In the genomic region with DNA sequence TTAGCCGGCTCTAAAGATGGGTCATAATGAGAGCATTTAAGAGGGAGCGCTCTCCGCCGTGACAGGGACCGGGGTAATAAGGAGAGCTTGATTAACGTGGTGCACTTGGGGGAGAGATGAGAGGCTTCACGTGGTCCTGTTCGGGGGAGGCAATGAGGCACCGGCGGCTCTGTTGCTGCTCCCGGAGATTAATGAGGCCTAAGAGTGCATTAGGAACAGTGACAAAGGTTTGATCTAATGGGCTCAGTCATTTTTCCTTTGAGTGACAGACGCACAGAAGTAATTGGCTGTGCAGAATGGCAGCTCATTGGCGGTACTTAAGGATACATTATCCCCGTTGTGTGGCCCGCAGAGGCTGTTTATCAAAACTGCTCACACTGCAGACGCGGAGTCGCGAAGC, we compare ENCODE assay signal across 16 cellular contexts.
"Had no signal": no experiment of that assay in that cellular context is flagged by ENCODE, and none has a peak within 500 bp of the region (broad histone marks: within the 10 kb centered on the region; RNA-seq: fewer than 3 reads in every experiment).

No MANE protein-coding gene starts in this region.

- H3K4me1 ChIP-seq: psoas muscle, sigmoid colon, suprapubic skin, upper lobe of right lung had no signal

- H3K27ac ChIP-seq: esophagus muscularis mucosa, psoas muscle, sigmoid colon, suprapubic skin, upper lobe of right lung had no signal

- H3K27me3 ChIP-seq: esophagus muscularis mucosa, sigmoid colon, suprapubic skin, upper lobe of right lung had no signal

- H3K36me3 ChIP-seq: upper lobe of right lung had no signal

- H3K9me3 ChIP-seq: esophagus muscularis mucosa, mucosa of descending colon, sigmoid colon, suprapubic skin, upper lobe of right lung had no signal

- H3K4me3 ChIP-seq: esophagus muscularis mucosa, mucosa of descending colon, psoas muscle, sigmoid colon, suprapubic skin, upper lobe of right lung had no signal

- DNase-seq: activated CD4-positive, alpha-beta memory T cell treated with anti-CD3 and anti-CD28 coated beads, Interleukin-2, amount 10 ng/mL, durations not matched to agents 7 days and 5 days; activated CD4-positive, alpha-beta T cell treated with anti-CD3 and anti-CD28 coated beads for 36 hours; activated gamma-delta T cell; activated naive CD8-positive, alpha-beta T cell treated with anti-CD3 and anti-CD28 coated beads for 36 hours; activated T-cell treated with anti-CD3 and anti-CD28 coated beads, Interleukin-2, amount 50 U/mL, for 48 hours; anterior cingulate cortex; left colon; mammary epithelial cell; mucosa of descending colon; naive thymus-derived CD8-positive, alpha-beta T cell; psoas muscle; sigmoid colon; stimulated activated naive CD8-positive, alpha-beta T cell treated with anti-CD3 and anti-CD28 coated beads, Interleukin-15, Interleukin-2, amounts not matched to agents 100 U/mL and 50 U/mL, for 24 hours; upper lobe of right lung had no signal
